8 cellular contexts compared by ENCODE assay signal in genomic region chr17:43778337-43779144, GRCh38. TPM values are rescaled to one million over a fixed set of nuclear protein-coding genes. Genes with fewer than 3 reads are reported as not detected.
DNase-seq lines count a peak whose midpoint lies in the region; ATAC-seq and TF ChIP-seq lines count a peak whose summit lies in the region.

DUSP3 (minus strand) TSS chr17:43778977; CDS start chr17:43778924, 53 bp downstream.

- peak; percentile 57 for ATAC-seq in GM21526 (IDR thresholded peaks at IDR 0.05; ENCODE audit: low FRiP score, unreplicated experiment)
- peak; percentile 96 for ATAC-seq in stimulated activated naive CD8-positive, alpha-beta T cell treated with anti-CD3 and anti-CD28 coated beads, Interleukin-15, amount 100 ng/mL, for 72 hours

- no peaks in the 10 kb centered on the region for H3K27me3 ChIP-seq in SJSA1 (replicated peaks)

- peak within 1 kb of the TSS; percentile 78 for H3K27ac Mint-ChIP-seq in activated naive CD4-positive, alpha-beta T cell treated with anti-CD3 and anti-CD28 coated beads, Interleukin-2, amount 10 ng/mL, durations not matched to agents 7 days and 5 days
- peak within 1 kb of the TSS; percentile 95 for H3K27ac Mint-ChIP-seq in neural crest cell (ENCODE audit: unreplicated experiment)
- H3K27ac Mint-ChIP-seq in stimulated activated naive CD8-positive, alpha-beta T cell treated with anti-CD3 and anti-CD28 coated beads, Interleukin-15, amount 100 ng/mL, for 72 hours, result peak within 1 kb of the TSS; percentile 54 to 76

- H3K4me1 ChIP-seq in SJSA1 (replicated peaks), result peaks cover 25% of the 10 kb centered on the region

- peaks cover 17% of the 10 kb centered on the region for H3K4me1 Mint-ChIP-seq in activated naive CD4-positive, alpha-beta T cell treated with anti-CD3 and anti-CD28 coated beads, Interleukin-2, amount 10 ng/mL, durations not matched to agents 7 days and 5 days
- H3K4me1 Mint-ChIP-seq in neural crest cell, result peaks cover 13% of the 10 kb centered on the region
- H3K4me1 Mint-ChIP-seq in stimulated activated naive CD8-positive, alpha-beta T cell treated with anti-CD3 and anti-CD28 coated beads, Interleukin-15, amount 100 ng/mL, for 72 hours, result peaks cover 18% of the 10 kb centered on the region

- no peaks in the 10 kb centered on the region for H3K9me3 ChIP-seq in KOPT-K1 (ENCODE audit: insufficient read depth, low read length, poor library complexity, severe bottlenecking)
- no peaks in the 10 kb centered on the region for H3K9me3 ChIP-seq in SJSA1 (replicated peaks)

- peaks cover 40% of the 10 kb centered on the region for H3K27me3 Mint-ChIP-seq in activated naive CD4-positive, alpha-beta T cell treated with anti-CD3 and anti-CD28 coated beads, Interleukin-2, amount 10 ng/mL, durations not matched to agents 7 days and 5 days
- H3K27me3 Mint-ChIP-seq in neural crest cell (ENCODE audit: low read depth), result peaks cover 24% of the 10 kb centered on the region
- peaks cover 44% of the 10 kb centered on the region for H3K27me3 Mint-ChIP-seq in stimulated activated naive CD8-positive, alpha-beta T cell treated with anti-CD3 and anti-CD28 coated beads, Interleukin-15, amount 100 ng/mL, for 72 hours

- no peaks in the 10 kb centered on the region for H3K9me3 Mint-ChIP-seq in activated naive CD4-positive, alpha-beta T cell treated with anti-CD3 and anti-CD28 coated beads, Interleukin-2, amount 10 ng/mL, durations not matched to agents 7 days and 5 days
- no peaks in the 10 kb centered on the region for H3K9me3 Mint-ChIP-seq in neural crest cell
- no peaks in the 10 kb centered on the region for H3K9me3 Mint-ChIP-seq in stimulated activated naive CD8-positive, alpha-beta T cell treated with anti-CD3 and anti-CD28 coated beads, Interleukin-15, amount 100 ng/mL, for 72 hours

- CTCF ChIA-PET in activated naive CD4-positive, alpha-beta T cell treated with anti-CD3 and anti-CD28 coated beads, Interleukin-2, amount 10 ng/mL, durations not matched to agents 7 days and 5 days (lab: Charles Lee), result interaction anchor here (1.0 to 1.6 kb wide), 3 partner anchors 12 to 84 kb away, joined by 4 to 7 read pairs (median 6); no protein-coding TSS in a partner anchor

- H3K36me3 Mint-ChIP-seq in activated naive CD4-positive, alpha-beta T cell treated with anti-CD3 and anti-CD28 coated beads, Interleukin-2, amount 10 ng/mL, durations not matched to agents 7 days and 5 days, result peaks cover 3% of the 10 kb centered on the region
- no peaks in the 10 kb centered on the region for H3K36me3 Mint-ChIP-seq in neural crest cell (ENCODE audit: low read depth)

- no peaks in the 10 kb centered on the region for H3K36me3 ChIP-seq in KOPT-K1 (ENCODE audit: insufficient read depth, low read length)
- peaks cover 46% of the 10 kb centered on the region for H3K36me3 ChIP-seq in SJSA1

- peak; percentile 92 for DNase-seq in DMS 273 (lab: John Stamatoyannopoulos, UW; ENCODE audit: unreplicated experiment)
- peak; percentile 91 to 97 for DNase-seq in SJSA1 (ENCODE audit: low read depth in 1 of 2, low spot score in 2 of 2)
- peak; percentile 81 for DNase-seq in activated naive CD4-positive, alpha-beta T cell treated with anti-CD3 and anti-CD28 coated beads, Interleukin-2, amount 10 ng/mL, durations not matched to agents 7 days and 5 days
- DNase-seq in foreskin melanocyte, result peak; percentile 75
- DNase-seq in neural crest cell (ENCODE audit: low read depth, low spot score), result peak; percentile 75
- peak; percentile 69 to 76 for DNase-seq in stimulated activated naive CD8-positive, alpha-beta T cell treated with anti-CD3 and anti-CD28 coated beads, Interleukin-15, amount 100 ng/mL, for 72 hours

- peak within 1 kb of the TSS; percentile 79 for H3K4me3 Mint-ChIP-seq in activated naive CD4-positive, alpha-beta T cell treated with anti-CD3 and anti-CD28 coated beads, Interleukin-2, amount 10 ng/mL, durations not matched to agents 7 days and 5 days
- H3K4me3 Mint-ChIP-seq in neural crest cell, result peak within 1 kb of the TSS; percentile 88
- peak within 1 kb of the TSS; percentile 83 to 91 for H3K4me3 Mint-ChIP-seq in stimulated activated naive CD8-positive, alpha-beta T cell treated with anti-CD3 and anti-CD28 coated beads, Interleukin-15, amount 100 ng/mL, for 72 hours

- H3K27ac ChIP-seq in KOPT-K1 (ENCODE audit: low read depth, low read length, poor library complexity, severe bottlenecking) (peak within 1 kb of the TSS; percentile 21), SJSA1 (peak within 1 kb of the TSS; percentile 97)

- H3K4me3 ChIP-seq in SJSA1, result peak within 1 kb of the TSS; percentile 83

- TF ChIP-seq CTCF in neural crest cell (conservative IDR thresholded peaks at IDR 0.05), result no peak

RNA-seq across cellular contexts. Expression of gene DUSP3, which starts in this region (rescaled TPM):
- 39.7 and 55.1 TPM in 2 replicates for total RNA-seq in SJSA1 (2014; rRNA removed; shearing (Covaris generic))
- 33.3 and 33.8 TPM in 2 replicates for total RNA-seq in neural crest cell

Comparison
In these comparisons a context has a peak if more than half of its experiments do, and no peak if none do; other contexts are left out.
1. Peak in every context shown above with its lines: DNase-seq, ATAC-seq, H3K4me3 ChIP-seq and H3K27ac ChIP-seq.